Comparison of ENCODE assay signal across 11 cellular contexts in genomic region chr6:85458782-85459181, GRCh38. TPM values are rescaled to one million over a fixed set of nuclear protein-coding genes. Genes with fewer than 3 reads are reported as not detected.
DNase-seq lines count a peak whose midpoint lies in the region; ATAC-seq, FAIRE-seq and TF ChIP-seq lines count a peak whose summit lies in the region.
"Had no signal": no experiment of that assay in that cellular context is flagged by ENCODE, and none has a peak within 500 bp of the region (broad histone marks: within the 10 kb centered on the region; RNA-seq: fewer than 3 reads in every experiment).

No MANE protein-coding gene starts in this region.

- BruUV-seq in HepG2 (replicated peaks; lab: Mats Ljungman, UMichigan): no TSS peak

- peak overlapping the region; percentile 28 for H3K27ac Mint-ChIP-seq in activated naive CD8-positive, alpha-beta T cell treated with anti-CD3 and anti-CD28 coated beads, Interleukin-2, amount 10 ng/mL, durations not matched to agents 7 days and 5 days
- no peak overlapping the region for H3K27ac Mint-ChIP-seq in natural killer cell treated with Interleukin-12 subunit alpha and Interleukin-12 subunit beta and Interleukin-15 and Interleukin-18, amount 100 ng/mL, for 72 hours

- H3K27me3 Mint-ChIP-seq in activated naive CD8-positive, alpha-beta T cell treated with anti-CD3 and anti-CD28 coated beads, Interleukin-2, amount 10 ng/mL, durations not matched to agents 7 days and 5 days: no peaks in the 10 kb centered on the region
- H3K27me3 Mint-ChIP-seq in natural killer cell treated with Interleukin-12 subunit alpha and Interleukin-12 subunit beta and Interleukin-15 and Interleukin-18, amount 100 ng/mL, for 72 hours: peaks cover 29 to 55% of the 10 kb centered on the region in 2 donors

- ATAC-seq in right lobe of liver (peak; percentile 40 to 56 (median 50)), HepG2 (no peak), GM18868 (IDR thresholded peaks at IDR 0.05; ENCODE audit: unreplicated experiment) (no peak)
- ATAC-seq in activated naive CD8-positive, alpha-beta T cell treated with anti-CD3 and anti-CD28 coated beads, Interleukin-2, amount 10 ng/mL, durations not matched to agents 7 days and 5 days (ENCODE audit: low read depth): no peak
- ATAC-seq in natural killer cell treated with Interleukin-12 subunit alpha and Interleukin-12 subunit beta and Interleukin-15 and Interleukin-18, amount 100 ng/mL, for 72 hours: no peak
- ATAC-seq: activated T-cell treated with anti-CD3 and anti-CD28 coated beads, Interleukin-2, amount 50 U/mL, for 72 hours had no signal

- in situ Hi-C loops in HepG2 (cut with HindIII; ENCODE audit: extremely low pct_ligation_motif_present, low pct_unique_long_range_greater_than_20kb): no loop called here

- no peak overlapping the region for H3K4me3 ChIP-seq in right lobe of liver
- H3K4me3 ChIP-seq in HepG2 (replicated peaks in 1 of 3; ENCODE audit: insufficient read depth in 1 of 3, low read depth in 2 of 3, low read length in 3 of 3): no peak overlapping the region
- no peak overlapping the region for H3K4me3 ChIP-seq in vagina

- no peaks in the 10 kb centered on the region for H3K27me3 ChIP-seq in right lobe of liver
- no peaks in the 10 kb centered on the region for H3K27me3 ChIP-seq in HepG2 (ENCODE audit: control insufficient read depth in 1 of 2, insufficient read depth in 2 of 2, low read length in 2 of 2)
- H3K27me3 ChIP-seq in vagina: no peaks in the 10 kb centered on the region

- CTCF ChIA-PET in HepG2 (lab: Yijun Ruan, JAX; ENCODE audit: low intra/inter-chr PET ratio, low total read pairs): no interaction called here

- no peak for FAIRE-seq in HepG2 (lab: Jason Lieb, UNC)

- H3K79me2 ChIP-seq in HepG2 (ENCODE audit: insufficient read depth, low read length): peaks cover 13% of the 10 kb centered on the region

- TF ChIP-seq EP300 in HepG2 (IDR thresholded peaks at IDR 0.05; ENCODE audit: low read depth in 2 of 2, low read length in 2 of 2) (no peak), HepG2 (CRISPR knock-in tag; IDR thresholded peaks at IDR 0.05; ENCODE audit: borderline replicate concordance) (no peak)

- peaks cover 3% of the 10 kb centered on the region for H3K36me3 Mint-ChIP-seq in activated naive CD8-positive, alpha-beta T cell treated with anti-CD3 and anti-CD28 coated beads, Interleukin-2, amount 10 ng/mL, durations not matched to agents 7 days and 5 days
- H3K36me3 Mint-ChIP-seq in natural killer cell treated with Interleukin-12 subunit alpha and Interleukin-12 subunit beta and Interleukin-15 and Interleukin-18, amount 100 ng/mL, for 72 hours: no peaks in the 10 kb centered on the region

- peak in 2 of 3 donors; percentile 33 to 61 for DNase-seq in right lobe of liver
- no peak for DNase-seq in HepG2 (ENCODE audit: low spot score)
- DNase-seq in activated naive CD8-positive, alpha-beta T cell treated with anti-CD3 and anti-CD28 coated beads, Interleukin-2, amount 10 ng/mL, durations not matched to agents 7 days and 5 days: no peak
- DNase-seq in iPS-NIHi11 (ENCODE audit: low spot score): peak; percentile 40
- DNase-seq in vagina (ENCODE audit: extremely low spot score in 2 of 2): no peak
- no peak for DNase-seq in NK-92 (lab: John Stamatoyannopoulos, UW; ENCODE audit: unreplicated experiment)
- DNase-seq in natural killer cell treated with Interleukin-12 subunit alpha and Interleukin-12 subunit beta and Interleukin-15 and Interleukin-18, amount 100 ng/mL, for 72 hours (ENCODE audit: low spot score): no peak
- DNase-seq: activated T-cell treated with anti-CD3 and anti-CD28 coated beads, Interleukin-2, amount 50 U/mL, for 72 hours; Karpas-422 had no signal

- peaks cover 67% of the 10 kb centered on the region for H3K4me1 Mint-ChIP-seq in activated naive CD8-positive, alpha-beta T cell treated with anti-CD3 and anti-CD28 coated beads, Interleukin-2, amount 10 ng/mL, durations not matched to agents 7 days and 5 days
- H3K4me1 Mint-ChIP-seq in natural killer cell treated with Interleukin-12 subunit alpha and Interleukin-12 subunit beta and Interleukin-15 and Interleukin-18, amount 100 ng/mL, for 72 hours (ENCODE audit: low read depth in 2 of 2): peaks cover 30 to 39% of the 10 kb centered on the region in 2 donors

- H3K4me1 ChIP-seq in right lobe of liver: peaks cover 0 to 49% (median 13%) of the 10 kb centered on the region in 4 donors
- H3K4me1 ChIP-seq in HepG2 (ENCODE audit: insufficient read depth, low read length): peaks cover 76% of the 10 kb centered on the region
- H3K4me1 ChIP-seq in vagina: peaks cover 73% of the 10 kb centered on the region

- no peaks in the 10 kb centered on the region for H4K20me1 ChIP-seq in HepG2 (ENCODE audit: insufficient read depth, low read length)

- H3K9ac ChIP-seq in HepG2 (ENCODE audit: insufficient read depth, low read depth, low read length): no peak overlapping the region

- H3K4me3 Mint-ChIP-seq in activated naive CD8-positive, alpha-beta T cell treated with anti-CD3 and anti-CD28 coated beads, Interleukin-2, amount 10 ng/mL, durations not matched to agents 7 days and 5 days: no peak overlapping the region
- H3K4me3 Mint-ChIP-seq in natural killer cell treated with Interleukin-12 subunit alpha and Interleukin-12 subunit beta and Interleukin-15 and Interleukin-18, amount 100 ng/mL, for 72 hours: no peak overlapping the region

- no peak overlapping the region for H3K4me2 ChIP-seq in HepG2 (ENCODE audit: low read depth, low read length)

- no peaks in the 10 kb centered on the region for H3K9me3 Mint-ChIP-seq in activated naive CD8-positive, alpha-beta T cell treated with anti-CD3 and anti-CD28 coated beads, Interleukin-2, amount 10 ng/mL, durations not matched to agents 7 days and 5 days
- no peaks in the 10 kb centered on the region for H3K9me3 Mint-ChIP-seq in natural killer cell treated with Interleukin-12 subunit alpha and Interleukin-12 subunit beta and Interleukin-15 and Interleukin-18, amount 100 ng/mL, for 72 hours
- H3K9me3 Mint-ChIP-seq: activated T-cell treated with anti-CD3 and anti-CD28 coated beads, Interleukin-2, amount 50 U/mL, for 72 hours had no signal

- H3K36me3 ChIP-seq in right lobe of liver (no peaks in the 10 kb centered on the region), HepG2 (replicated peaks in 1 of 2; ENCODE audit: control insufficient read depth in 1 of 2, insufficient read depth in 2 of 2, low read length in 2 of 2) (peaks cover 0 to 3% of the 10 kb centered on the region in 2 experiments; a peak in 2 of 5 replicates), vagina (no peaks in the 10 kb centered on the region)

- no peak for TF ChIP-seq RAD21 in HepG2 (CRISPR knock-in tag; IDR thresholded peaks at IDR 0.05)

- TF ChIP-seq CTCF in right lobe of liver (IDR thresholded peaks at IDR 0.05) (no peak), HepG2 (CRISPR knock-in tag; IDR thresholded peaks at IDR 0.05) (no peak), vagina (IDR thresholded peaks at IDR 0.05) (no peak)

- POLR2A ChIA-PET in HepG2 (lab: Yijun Ruan, JAX): no interaction called here
- POLR2A ChIA-PET in activated naive CD8-positive, alpha-beta T cell treated with anti-CD3 and anti-CD28 coated beads, Interleukin-2, amount 10 ng/mL, durations not matched to agents 7 days and 5 days (lab: Charles Lee): interaction anchor here (1.4 to 8.3 kb wide), 3 partner anchors 8 to 220 kb away, joined by 4 to 90 read pairs (median 10); partner anchors contain the start of gene NT5E

- H3K27ac ChIP-seq in right lobe of liver: no peak overlapping the region
- H3K27ac ChIP-seq in HepG2 (ENCODE audit: extremely low read length, insufficient read depth, low read length): no peak overlapping the region
- H3K27ac ChIP-seq in vagina: peak overlapping the region; percentile 61
- H3K27ac ChIP-seq: C4-2B had no signal

- H3K9me3 ChIP-seq in right lobe of liver: no peaks in the 10 kb centered on the region
- no peaks in the 10 kb centered on the region for H3K9me3 ChIP-seq in HepG2 (ENCODE audit: low read length)
- no peaks in the 10 kb centered on the region for H3K9me3 ChIP-seq in vagina

- H2AFZ ChIP-seq in HepG2 (ENCODE audit: low read length): no peak overlapping the region

- WGBS in right lobe of liver (ENCODE audit: insufficient coverage, low coverage, low lambda C conversion rate, missing lambda C conversion rate): 51% methylated on average over 3 of the region's 3 CpGs
- WGBS in HepG2 (ENCODE audit: low lambda C conversion rate): 96% methylated on average over 3 of the region's 3 CpGs

- TF ChIP-seq POLR2A in right lobe of liver (IDR thresholded peaks at IDR 0.05) (no peak), HepG2 (IDR thresholded peaks at IDR 0.05; ENCODE audit: insufficient read depth in 1 of 2, low read depth in 2 of 2, low read length in 2 of 2) (no peak), vagina (IDR thresholded peaks at IDR 0.05) (no peak)

- intact Hi-C loops in right lobe of liver (cut with DNase I): no loop called here
- intact Hi-C loops in HepG2 (cut with micrococcal nuclease; ENCODE audit: unreplicated experiment): no loop called here
- intact Hi-C loops in vagina (cut with DNase I): no loop called here

RNA-seq across cellular contexts. Expression of gene NT5E, which starts 8.9 kb away (rescaled TPM):
- 10 to 100 TPM; 19.3 to 31.8 (median 25.8) TPM for total RNA-seq in right lobe of liver
- 6.4 and 9.5 TPM in 2 replicates for total RNA-seq in HepG2 (2016; rRNA removed; fragmentation: Illumina TruSeq; extraction: Trizol)
- total RNA-seq in HepG2 (2016; cell fraction: cytosol; rRNA removed; fragmentation: Illumina TruSeq; extraction: Trizol; ENCODE audit: low read depth): 2.7 and 3.2 TPM in 2 replicates
- 6.5 and 9.4 TPM in 2 replicates for total RNA-seq in HepG2 (2016; cell fraction: insoluble cytoplasmic fraction; rRNA removed; fragmentation: Illumina TruSeq; extraction: Trizol)
- 4.5 and 4.6 TPM in 2 replicates for total RNA-seq in HepG2 (2016; cell fraction: membrane; rRNA removed; fragmentation: Illumina TruSeq; extraction: Trizol)
- total RNA-seq in HepG2 (2016; cell fraction: nucleus; rRNA removed; fragmentation: Illumina TruSeq; extraction: Trizol): 11.7 and 12.4 TPM in 2 replicates
- 33.0 and 40.6 TPM in 2 replicates for polyA plus RNA-seq in HepG2 (2011; rRNA removed)
- polyA plus RNA-seq in HepG2 (2011; cell fraction: cytosol; rRNA removed): 28.1 and 33.2 TPM in 2 replicates
- 38.4 and 39.5 TPM in 2 replicates for polyA plus RNA-seq in HepG2 (2011; cell fraction: nucleus; rRNA removed)
- polyA plus RNA-seq in HepG2 (2012): 41.1 and 41.9 TPM in 2 replicates
- 1.8 and 3.1 TPM in 2 replicates for polyA plus RNA-seq in HepG2 (2016; cell fraction: cytosol; fragmentation: Illumina TruSeq; extraction: Trizol; ENCODE audit: low read depth)
- 5.9 and 6.0 TPM in 2 replicates for polyA plus RNA-seq in HepG2 (2016; cell fraction: insoluble cytoplasmic fraction; fragmentation: Illumina TruSeq; extraction: Trizol; ENCODE audit: low read depth)
- polyA plus RNA-seq in HepG2 (2016; cell fraction: membrane; fragmentation: Illumina TruSeq; extraction: Trizol; ENCODE audit: low read depth): 3.5 and 3.7 TPM in 2 replicates
- polyA plus RNA-seq in HepG2 (2016; cell fraction: nucleus; fragmentation: Illumina TruSeq; extraction: Trizol; ENCODE audit: insufficient read depth, low read depth): 12.7 and 12.8 TPM in 2 replicates
- polyA minus RNA-seq in HepG2 (2011; rRNA and poly(A)+ RNA removed; ENCODE audit: low replicate concordance): 4.8 and 51.2 TPM in 2 replicates
- polyA minus RNA-seq in HepG2 (2011; cell fraction: cytosol; rRNA and poly(A)+ RNA removed): 40.8 and 61.8 TPM in 2 replicates
- polyA minus RNA-seq in HepG2 (2011; cell fraction: nucleus; rRNA and poly(A)+ RNA removed): 27.0 and 35.1 TPM in 2 replicates
- 10 to 100 TPM; 26.8 to 30.7 TPM for total RNA-seq in activated naive CD8-positive, alpha-beta T cell treated with anti-CD3 and anti-CD28 coated beads, Interleukin-2, amount 10 ng/mL, durations not matched to agents 7 days and 5 days
- 87.2 TPM for total RNA-seq in vagina
- total RNA-seq in natural killer cell treated with Interleukin-12 subunit alpha and Interleukin-12 subunit beta and Interleukin-15 and Interleukin-18, amount 100 ng/mL, for 72 hours: under 1 TPM in 1 of 2 donors, not detected in 1; 0.56 TPM

Comparison
In these comparisons a context has a peak if more than half of its experiments do, and no peak if none do; other contexts are left out.
1. ATAC-seq: peak in right lobe of liver (4 of 4); none in HepG2 (single experiment), activated naive CD8-positive, alpha-beta T cell treated with anti-CD3 and anti-CD28 coated beads, Interleukin-2, amount 10 ng/mL, durations not matched to agents 7 days and 5 days (single experiment), GM18868 (single experiment) and natural killer cell treated with Interleukin-12 subunit alpha and Interleukin-12 subunit beta and Interleukin-15 and Interleukin-18, amount 100 ng/mL, for 72 hours (0 of 2).
2. DNase-seq: peak in right lobe of liver (2 of 3) and iPS-NIHi11 (single experiment); none in HepG2 (single experiment), activated naive CD8-positive, alpha-beta T cell treated with anti-CD3 and anti-CD28 coated beads, Interleukin-2, amount 10 ng/mL, durations not matched to agents 7 days and 5 days (single experiment), vagina (0 of 2), NK-92 (single experiment) and natural killer cell treated with Interleukin-12 subunit alpha and Interleukin-12 subunit beta and Interleukin-15 and Interleukin-18, amount 100 ng/mL, for 72 hours (single experiment).